1 cellular context compared by ENCODE assay signal in genomic region chr11:93477684-93478234, GRCh38.
A peak's percentile ranks its signal among the peaks of the same experiment; 100 is the strongest.
TF ChIP-seq lines count a peak whose summit lies in the region.

No MANE protein-coding gene starts in this region.

TF ChIP-seq in WTC11, 78 proteins besides CTCF, POLR2A, EP300 and RAD21 (continued from another document):
- TF ChIP-seq IRF1 (CRISPR knock-in tag; IDR thresholded peaks at IDR 0.05) (no peak), FOXJ3 (CRISPR knock-in tag; IDR thresholded peaks at IDR 0.05; ENCODE audit: borderline replicate concordance) (no peak), MXD4 (CRISPR knock-in tag; IDR thresholded peaks at IDR 0.05; ENCODE audit: borderline replicate concordance) (no peak), PREB (CRISPR knock-in tag; IDR thresholded peaks at IDR 0.05; ENCODE audit: borderline replicate concordance) (no peak), TEAD1 (CRISPR knock-in tag; IDR thresholded peaks at IDR 0.05) (peak; percentile 86; the same call in 1 of the 2 replicates), ZNF423 (CRISPR knock-in tag; IDR thresholded peaks at IDR 0.05) (no peak), RORB (CRISPR knock-in tag; IDR thresholded peaks at IDR 0.05) (no peak), GTF2I (CRISPR knock-in tag; conservative IDR thresholded peaks at IDR 0.05) (0 out of 2 replicates have a peak, but pooled peaks have one; percentile 10), ZNF532 (CRISPR knock-in tag; IDR thresholded peaks at IDR 0.05; ENCODE audit: borderline replicate concordance) (peak; percentile 43; the same call in 1 of the 2 replicates), ATF6 (CRISPR knock-in tag; IDR thresholded peaks at IDR 0.05) (no peak)
TF ChIP-seq in WTC11: peak in this region for 5.
